22 cellular contexts compared by ENCODE assay signal in genomic region chr5:74148321-74148720, GRCh38.
"Had no signal": no experiment of that assay in that cellular context is flagged by ENCODE, and none has a peak within 500 bp of the region (broad histone marks: within the 10 kb centered on the region; RNA-seq: fewer than 3 reads in every experiment).

No MANE protein-coding gene starts in this region.

- H3K27me3 ChIP-seq: foreskin keratinocyte, heart right ventricle, right atrium auricular region, suprapubic skin, tibial artery, upper lobe of right lung had no signal

- H3K9me3 ChIP-seq: heart right ventricle, right atrium auricular region, suprapubic skin, tibial artery, upper lobe of right lung had no signal

- FAIRE-seq: endothelial cell of umbilical vein had no signal

- DNase-seq: activated CD4-positive, alpha-beta T cell treated with anti-CD3 and anti-CD28 coated beads for 48 hours; activated CD4-positive, alpha-beta T cell treated with anti-CD3 and anti-CD28 coated beads, Interleukin-2, amount 50 U/mL, for 48 hours; activated CD8-positive, alpha-beta memory T cell treated with anti-CD3 and anti-CD28 coated beads, Interleukin-2, amount 50 U/mL, for 4 hours; activated effector memory CD4-positive, alpha-beta T cell treated with anti-CD3 and anti-CD28 coated beads, Interleukin-2, amount 50 U/mL, for 16 hours; activated naive CD4-positive, alpha-beta T cell treated with anti-CD3 and anti-CD28 coated beads for 36 hours; activated naive CD8-positive, alpha-beta T cell treated with anti-CD3 and anti-CD28 coated beads, Interleukin-2, amount 10 ng/mL, durations not matched to agents 7 days and 5 days; activated T-cell treated with anti-CD3 and anti-CD28 coated beads, Interleukin-2, amount 50 U/mL, for 1 hour; caudate nucleus; foreskin keratinocyte; heart right ventricle; midbrain; naive thymus-derived CD8-positive, alpha-beta T cell; stimulated activated CD4-positive, alpha-beta T cell treated with anti-CD3 and anti-CD28 coated beads, Interleukin-15, amount 100 ng/mL, for 24 hours; stimulated activated CD4-positive, alpha-beta T cell treated with anti-CD3 and anti-CD28 coated beads, Interleukin-2, amount 100 ng/mL, for 24 hours; stimulated activated naive CD4-positive, alpha-beta T cell; T1000; tibial artery; upper lobe of right lung; WERI-Rb-1 had no signal

- H3K4me3 ChIP-seq: heart right ventricle, right atrium auricular region, suprapubic skin, tibial artery, upper lobe of right lung had no signal

- H3K36me3 ChIP-seq: heart right ventricle, right atrium auricular region, suprapubic skin, tibial artery, upper lobe of right lung, WERI-Rb-1 had no signal

- H3K4me1 ChIP-seq: right atrium auricular region had no signal

- H3K27ac ChIP-seq: foreskin keratinocyte, heart right ventricle, right atrium auricular region, suprapubic skin, tibial artery, upper lobe of right lung, WERI-Rb-1 had no signal
